In the genomic region with DNA sequence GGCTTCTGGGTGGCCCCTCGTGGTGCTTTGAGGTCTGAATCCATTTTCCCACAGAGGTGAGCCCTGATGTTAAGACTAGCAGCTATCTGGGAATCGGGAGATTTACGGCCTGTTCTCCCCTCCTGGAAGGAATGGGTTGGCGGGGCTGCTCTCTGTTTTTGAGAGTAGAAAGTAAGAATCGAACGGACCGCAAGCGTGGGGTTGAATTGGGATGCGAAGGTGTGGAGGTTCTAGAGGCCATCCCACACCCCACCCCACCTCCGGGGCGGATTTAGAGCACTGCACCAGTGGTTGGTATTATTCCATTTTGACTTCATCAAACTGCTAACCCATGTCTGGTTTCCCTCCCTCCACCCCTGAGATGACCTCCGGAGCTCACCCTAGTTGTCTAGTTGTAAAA, we compare ENCODE assay signal across 25 cellular contexts. TPM values are rescaled to one million over a fixed set of nuclear protein-coding genes. Genes with fewer than 3 reads are reported as not detected.
DNase-seq lines count a peak whose midpoint lies in the region; ATAC-seq and TF ChIP-seq lines count a peak whose summit lies in the region.
"Had no signal": no experiment of that assay in that cellular context is flagged by ENCODE, and none has a peak within 500 bp of the region (broad histone marks: within the 10 kb centered on the region; RNA-seq: fewer than 3 reads in every experiment).

No MANE protein-coding gene starts in this region.

- no peaks in the 10 kb centered on the region for H3K27me3 Mint-ChIP-seq in CD8-positive, alpha-beta T cell (ENCODE audit: low read depth)
- no peaks in the 10 kb centered on the region for H3K27me3 Mint-ChIP-seq in activated naive CD8-positive, alpha-beta T cell treated with anti-CD3 and anti-CD28 coated beads for 36 hours
- no peaks in the 10 kb centered on the region for H3K27me3 Mint-ChIP-seq in MCF 10A (ENCODE audit: insufficient read depth, unreplicated experiment)
- H3K27me3 Mint-ChIP-seq: activated CD4-positive, alpha-beta memory T cell treated with anti-CD3 and anti-CD28 coated beads, Interleukin-2, amount 10 ng/mL, durations not matched to agents 7 days and 5 days; brain had no signal

- peaks cover 72% of the 10 kb centered on the region for H3K4me1 Mint-ChIP-seq in CD8-positive, alpha-beta T cell (ENCODE audit: low read depth)
- peaks cover 44% of the 10 kb centered on the region for H3K4me1 Mint-ChIP-seq in activated naive CD8-positive, alpha-beta T cell treated with anti-CD3 and anti-CD28 coated beads for 36 hours
- peaks cover 21% of the 10 kb centered on the region for H3K4me1 Mint-ChIP-seq in MCF 10A (ENCODE audit: insufficient read depth, unreplicated experiment)

- CTCF ChIA-PET in CD8-positive, alpha-beta T cell (lab: Charles Lee) = interaction anchor here (0.7 to 1.8 kb wide), 6 partner anchors 8 to 266 kb away, joined by 3 to 5 read pairs (median 3); no protein-coding TSS in a partner anchor
- CTCF ChIA-PET in RWPE1 (lab: Yijun Ruan, JAX) = interaction anchor here (0.6 kb wide), 1 partner anchor 54 kb away, joined by 3 read pairs; no protein-coding TSS in a partner anchor
- CTCF ChIA-PET in MCF 10A (lab: Yijun Ruan, JAX) = interaction anchor here (0.6 to 1.5 kb wide), 2 partner anchors 36 to 37 kb away, joined by 3 to 7 read pairs; no protein-coding TSS in a partner anchor

- peak overlapping the region; percentile 1 for H3K4me3 ChIP-seq in CD8-positive, alpha-beta T cell (ENCODE audit: low read depth, low read length)
- no peak overlapping the region for H3K4me3 ChIP-seq in MG63
- H3K4me3 ChIP-seq: BLaER1 treated with 17β-estradiol and CSF1 and Interleukin-3, amounts not matched to agents 10 nM and 100 nM; lung; pancreas; suprapubic skin; vagina had no signal

- intact Hi-C loops in CD8-positive, alpha-beta T cell (cut with DNase I, micrococcal nuclease) = loop anchor here in 1 of 2 experiments (10.0 kb wide), 1 partner anchor 365 kb away; the partner anchor contains the start of gene NANP
- intact Hi-C loops in posterior vena cava (cut with DNase I) (no loop called here), MCF 10A (cut with micrococcal nuclease) (no loop called here)

- H3K9me3 ChIP-seq in CD8-positive, alpha-beta T cell (ENCODE audit: low read length) = no peaks in the 10 kb centered on the region
- no peaks in the 10 kb centered on the region for H3K9me3 ChIP-seq in MG63
- H3K9me3 ChIP-seq: pancreas, suprapubic skin, vagina had no signal

- H3K36me3 Mint-ChIP-seq in CD8-positive, alpha-beta T cell = peaks cover 30% of the 10 kb centered on the region
- peaks cover 45% of the 10 kb centered on the region for H3K36me3 Mint-ChIP-seq in activated naive CD8-positive, alpha-beta T cell treated with anti-CD3 and anti-CD28 coated beads for 36 hours
- peaks cover 83% of the 10 kb centered on the region for H3K36me3 Mint-ChIP-seq in MCF 10A (ENCODE audit: insufficient read depth, unreplicated experiment)

- peak overlapping the region; percentile 96 for H3K27ac Mint-ChIP-seq in CD8-positive, alpha-beta T cell
- H3K27ac Mint-ChIP-seq in activated naive CD8-positive, alpha-beta T cell treated with anti-CD3 and anti-CD28 coated beads for 36 hours = peak overlapping the region; percentile 86
- no peak overlapping the region for H3K27ac Mint-ChIP-seq in MCF 10A (ENCODE audit: low read depth, unreplicated experiment)
- H3K27ac Mint-ChIP-seq: activated CD4-positive, alpha-beta memory T cell treated with anti-CD3 and anti-CD28 coated beads, Interleukin-2, amount 10 ng/mL, durations not matched to agents 7 days and 5 days; brain had no signal

- H3K4me3 Mint-ChIP-seq in CD8-positive, alpha-beta T cell = peak overlapping the region; percentile 75
- H3K4me3 Mint-ChIP-seq in activated naive CD8-positive, alpha-beta T cell treated with anti-CD3 and anti-CD28 coated beads for 36 hours = peak overlapping the region; percentile 59
- no peak overlapping the region for H3K4me3 Mint-ChIP-seq in MCF 10A (ENCODE audit: unreplicated experiment)
- H3K4me3 Mint-ChIP-seq: activated CD4-positive, alpha-beta memory T cell treated with anti-CD3 and anti-CD28 coated beads, Interleukin-2, amount 10 ng/mL, durations not matched to agents 7 days and 5 days; activated T-helper 1 cell treated with anti-CD3 and anti-CD28 coated beads, Interleukin-12 subunit alpha, Interleukin-12 subunit beta, Interleukin-2, Interleukin-4 antibody, amounts not matched to agents 30 ng/mL and 10 ng/mL and 1 ng/mL, durations not matched to agents 14 hours and 24 hours and 36 hours; brain; neural crest cell had no signal

- peak overlapping the region; percentile 38 for H3K27ac ChIP-seq in CD8-positive, alpha-beta T cell (ENCODE audit: low read depth, low read length)
- H3K27ac ChIP-seq in RWPE1 = peak overlapping the region; percentile 6
- H3K27ac ChIP-seq: BLaER1 treated with 17β-estradiol and CSF1 and Interleukin-3, amounts not matched to agents 10 nM and 100 nM; pancreas; suprapubic skin; vagina had no signal

- POLR2A ChIA-PET in CD8-positive, alpha-beta T cell (lab: Charles Lee) = interaction anchor here (3.4 to 3.5 kb wide), 2 partner anchors 10 to 64 kb away, joined by 14 to 23 read pairs; partner anchors contain the start of genes ENTPD6 and PYGB
- POLR2A ChIA-PET in RWPE1 (lab: Yijun Ruan, JAX; ENCODE audit: low non-redundant PET) (no interaction called here), MCF 10A (lab: Yijun Ruan, JAX) (interaction anchor here (1.4 to 15.4 kb wide), 4 partner anchors 7 to 32 kb away, joined by 3 to 517 read pairs (median 12); partner anchors contain the start of gene PYGB)

- peaks cover 36% of the 10 kb centered on the region for H3K4me1 ChIP-seq in CD8-positive, alpha-beta T cell (ENCODE audit: insufficient read depth, low read length)

- no peak for TF ChIP-seq CTCF in CD8-positive, alpha-beta T cell (IDR thresholded peaks at IDR 0.05)
- TF ChIP-seq CTCF in RWPE1 (conservative IDR thresholded peaks at IDR 0.05; ENCODE audit: low read depth) = no peak
- no peak for TF ChIP-seq CTCF in MCF 10A (IDR thresholded peaks at IDR 0.05; ENCODE audit: unreplicated experiment)

- H3K36me3 ChIP-seq in CD8-positive, alpha-beta T cell (ENCODE audit: insufficient read depth, low read length) = no peaks in the 10 kb centered on the region
- peaks cover 18% of the 10 kb centered on the region for H3K36me3 ChIP-seq in MG63
- H3K36me3 ChIP-seq: pancreas had no signal

- no TSS peak for BruUV-seq in MCF 10A (replicated peaks; lab: Mats Ljungman, UMichigan)

- H3K9me3 Mint-ChIP-seq in CD8-positive, alpha-beta T cell = no peaks in the 10 kb centered on the region
- H3K9me3 Mint-ChIP-seq in activated naive CD8-positive, alpha-beta T cell treated with anti-CD3 and anti-CD28 coated beads for 36 hours = peaks cover 5% of the 10 kb centered on the region
- no peaks in the 10 kb centered on the region for H3K9me3 Mint-ChIP-seq in MCF 10A (ENCODE audit: unreplicated experiment)
- H3K9me3 Mint-ChIP-seq: activated CD4-positive, alpha-beta memory T cell treated with anti-CD3 and anti-CD28 coated beads, Interleukin-2, amount 10 ng/mL, durations not matched to agents 7 days and 5 days; activated T-helper 1 cell treated with anti-CD3 and anti-CD28 coated beads, Interleukin-12 subunit alpha, Interleukin-12 subunit beta, Interleukin-2, Interleukin-4 antibody, amounts not matched to agents 30 ng/mL and 10 ng/mL and 1 ng/mL, durations not matched to agents 14 hours and 24 hours and 36 hours had no signal

- no peak for ATAC-seq in CD8-positive, alpha-beta T cell
- ATAC-seq in HG03442 (IDR thresholded peaks at IDR 0.05; ENCODE audit: unreplicated experiment) = no peak
- ATAC-seq: pancreas had no signal

- DNase-seq in CD8-positive, alpha-beta T cell = peak in 1 of 7 experiments; percentile 47
- no peak for DNase-seq in RWPE1 (ENCODE audit: low spot score)
- DNase-seq in activated naive CD8-positive, alpha-beta T cell treated with anti-CD3 and anti-CD28 coated beads for 36 hours = no peak
- peak; percentile 61 for DNase-seq in posterior vena cava (ENCODE audit: low spot score)
- DNase-seq in MG63 = no peak
- no peak for DNase-seq in MCF 10A (ENCODE audit: unreplicated experiment)
- DNase-seq in NCI-H446 (lab: John Stamatoyannopoulos, UW) = no peak
- DNase-seq: activated CD4-positive, alpha-beta memory T cell treated with anti-CD3 and anti-CD28 coated beads, Interleukin-2, amount 10 ng/mL, durations not matched to agents 7 days and 5 days; DMS79 treated with DMSO at 0.1 percent for 48 hours; effector CD4-positive, alpha-beta T cell; H7; kidney glomerular epithelial cell; NCI-H1092 treated with DMSO at 0.1 percent for 48 hours; NCI-H187 treated with DMSO at 0.1 percent for 48 hours; NCI-H526; pancreas; stimulated activated CD4-positive, alpha-beta T cell treated with anti-CD3 and anti-CD28 coated beads, Interleukin-2, amount 100 ng/mL, for 24 hours had no signal

- no peaks in the 10 kb centered on the region for H3K27me3 ChIP-seq in CD8-positive, alpha-beta T cell (ENCODE audit: insufficient read depth, low read length)
- H3K27me3 ChIP-seq in MG63 = no peaks in the 10 kb centered on the region
- H3K27me3 ChIP-seq: BLaER1 treated with 17β-estradiol and CSF1 and Interleukin-3, amounts not matched to agents 10 nM and 100 nM; pancreas; suprapubic skin; vagina had no signal

RNA-seq across cellular contexts. Expression of gene PYGB, which starts 11.5 kb away (rescaled TPM):
- 10 to 100 TPM; 35.2 to 39.2 TPM for total RNA-seq in CD8-positive, alpha-beta T cell
- total RNA-seq in activated naive CD8-positive, alpha-beta T cell treated with anti-CD3 and anti-CD28 coated beads for 36 hours = 10 to 100 TPM; 30.3 to 31.0 TPM
- 100 to 1,000 TPM; 132 to 155 TPM for total RNA-seq in posterior vena cava
- total RNA-seq in MG63 (2014; rRNA removed; shearing (Covaris generic); ENCODE audit: low replicate concordance) = 49.2 and 67.8 TPM in 2 replicates
- total RNA-seq in MCF 10A (2022) = 375 and 435 TPM in 2 replicates
